1 cellular context compared by ENCODE assay signal in the genomic region with DNA sequence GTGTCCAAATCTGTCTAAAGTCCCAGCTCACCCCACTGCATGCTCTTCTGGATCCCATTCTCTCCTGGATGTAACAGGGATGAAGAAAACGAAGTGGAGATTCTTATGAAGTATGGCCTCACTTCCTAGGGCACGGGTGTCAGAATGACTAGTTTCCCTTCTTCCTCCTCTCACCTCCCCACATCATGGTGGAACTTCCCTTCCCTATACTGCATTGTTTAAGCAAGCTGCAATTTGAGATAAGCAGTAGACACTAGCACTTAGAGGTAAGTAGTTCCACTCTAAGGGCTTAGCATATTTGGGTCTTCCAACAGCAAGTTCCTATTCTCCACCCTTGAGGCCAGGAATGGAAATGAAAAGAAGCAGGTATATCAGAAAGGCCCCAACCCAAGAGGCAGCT.
TF ChIP-seq lines count a peak whose summit lies in the region.

No MANE protein-coding gene starts in this region.

TF ChIP-seq in K562, 482 proteins besides CTCF, POLR2A, EP300 and RAD21 (continued from another document and continues in another):
- no peak for TF ChIP-seq RBM15 (IDR thresholded peaks at IDR 0.05; ENCODE audit: insufficient read depth, low read length)
- no peak for TF ChIP-seq MTF1 (CRISPR knock-in tag; IDR thresholded peaks at IDR 0.05; ENCODE audit: borderline replicate concordance)
- TF ChIP-seq TSC22D4 (tag; IDR thresholded peaks at IDR 0.05) = no peak
- no peak for TF ChIP-seq ZNF785 (CRISPR knock-in tag; IDR thresholded peaks at IDR 0.05)
- no peak for TF ChIP-seq PRPF4 (IDR thresholded peaks at IDR 0.05; ENCODE audit: insufficient read depth, low read depth, low read length, poor library complexity, severe bottlenecking)
- TF ChIP-seq ZFP1 (CRISPR knock-in tag; IDR thresholded peaks at IDR 0.05) = no peak
- no peak for TF ChIP-seq MCM7 (IDR thresholded peaks at IDR 0.05)
- TF ChIP-seq ZNF584 (CRISPR knock-in tag; IDR thresholded peaks at IDR 0.05; ENCODE audit: low read depth) = no peak
- TF ChIP-seq, protein P1, sequence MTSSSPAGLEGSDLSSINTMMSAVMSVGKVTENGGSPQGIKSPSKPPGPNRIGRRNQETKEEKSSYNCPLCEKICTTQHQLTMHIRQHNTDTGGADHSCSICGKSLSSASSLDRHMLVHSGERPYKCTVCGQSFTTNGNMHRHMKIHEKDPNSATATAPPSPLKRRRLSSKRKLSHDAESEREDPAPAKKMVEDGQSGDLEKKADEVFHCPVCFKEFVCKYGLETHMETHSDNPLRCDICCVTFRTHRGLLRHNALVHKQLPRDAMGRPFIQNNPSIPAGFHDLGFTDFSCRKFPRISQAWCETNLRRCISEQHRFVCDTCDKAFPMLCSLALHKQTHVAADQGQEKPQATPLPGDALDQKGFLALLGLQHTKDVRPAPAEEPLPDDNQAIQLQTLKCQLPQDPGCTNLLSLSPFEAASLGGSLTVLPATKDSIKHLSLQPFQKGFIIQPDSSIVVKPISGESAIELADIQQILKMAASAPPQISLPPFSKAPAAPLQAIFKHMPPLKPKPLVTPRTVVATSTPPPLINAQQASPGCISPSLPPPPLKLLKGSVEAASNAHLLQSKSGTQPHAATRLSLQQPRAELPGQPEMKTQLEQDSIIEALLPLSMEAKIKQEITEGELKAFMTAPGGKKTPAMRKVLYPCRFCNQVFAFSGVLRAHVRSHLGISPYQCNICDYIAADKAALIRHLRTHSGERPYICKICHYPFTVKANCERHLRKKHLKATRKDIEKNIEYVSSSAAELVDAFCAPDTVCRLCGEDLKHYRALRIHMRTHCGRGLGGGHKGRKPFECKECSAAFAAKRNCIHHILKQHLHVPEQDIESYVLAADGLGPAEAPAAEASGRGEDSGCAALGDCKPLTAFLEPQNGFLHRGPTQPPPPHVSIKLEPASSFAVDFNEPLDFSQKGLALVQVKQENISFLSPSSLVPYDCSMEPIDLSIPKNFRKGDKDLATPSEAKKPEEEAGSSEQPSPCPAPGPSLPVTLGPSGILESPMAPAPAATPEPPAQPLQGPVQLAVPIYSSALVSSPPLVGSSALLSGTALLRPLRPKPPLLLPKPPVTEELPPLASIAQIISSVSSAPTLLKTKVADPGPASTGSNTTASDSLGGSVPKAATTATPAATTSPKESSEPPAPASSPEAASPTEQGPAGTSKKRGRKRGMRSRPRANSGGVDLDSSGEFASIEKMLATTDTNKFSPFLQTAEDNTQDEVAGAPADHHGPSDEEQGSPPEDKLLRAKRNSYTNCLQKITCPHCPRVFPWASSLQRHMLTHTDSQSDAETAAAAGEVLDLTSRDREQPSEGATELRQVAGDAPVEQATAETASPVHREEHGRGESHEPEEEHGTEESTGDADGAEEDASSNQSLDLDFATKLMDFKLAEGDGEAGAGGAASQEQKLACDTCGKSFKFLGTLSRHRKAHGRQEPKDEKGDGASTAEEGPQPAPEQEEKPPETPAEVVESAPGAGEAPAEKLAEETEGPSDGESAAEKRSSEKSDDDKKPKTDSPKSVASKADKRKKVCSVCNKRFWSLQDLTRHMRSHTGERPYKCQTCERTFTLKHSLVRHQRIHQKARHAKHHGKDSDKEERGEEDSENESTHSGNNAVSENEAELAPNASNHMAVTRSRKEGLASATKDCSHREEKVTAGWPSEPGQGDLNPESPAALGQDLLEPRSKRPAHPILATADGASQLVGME (CRISPR knock-in tag; IDR thresholded peaks at IDR 0.05) = no peak
- TF ChIP-seq HNRNPK (IDR thresholded peaks at IDR 0.05; ENCODE audit: low read depth, low read length, poor library complexity, severe bottlenecking) = no peak
- TF ChIP-seq ESRRA (IDR thresholded peaks at IDR 0.05; ENCODE audit: borderline replicate concordance, low read depth) = no peak
- TF ChIP-seq SREBF1 (IDR thresholded peaks at IDR 0.05; ENCODE audit: borderline replicate concordance, low read depth, low read length) = no peak
- TF ChIP-seq KAT7 (CRISPR knock-in tag; IDR thresholded peaks at IDR 0.05; ENCODE audit: borderline replicate concordance) = no peak
- TF ChIP-seq L3MBTL2 (IDR thresholded peaks at IDR 0.05) = peak; percentile 33; the same call in 1 of the 2 replicates
- TF ChIP-seq, protein P2, sequence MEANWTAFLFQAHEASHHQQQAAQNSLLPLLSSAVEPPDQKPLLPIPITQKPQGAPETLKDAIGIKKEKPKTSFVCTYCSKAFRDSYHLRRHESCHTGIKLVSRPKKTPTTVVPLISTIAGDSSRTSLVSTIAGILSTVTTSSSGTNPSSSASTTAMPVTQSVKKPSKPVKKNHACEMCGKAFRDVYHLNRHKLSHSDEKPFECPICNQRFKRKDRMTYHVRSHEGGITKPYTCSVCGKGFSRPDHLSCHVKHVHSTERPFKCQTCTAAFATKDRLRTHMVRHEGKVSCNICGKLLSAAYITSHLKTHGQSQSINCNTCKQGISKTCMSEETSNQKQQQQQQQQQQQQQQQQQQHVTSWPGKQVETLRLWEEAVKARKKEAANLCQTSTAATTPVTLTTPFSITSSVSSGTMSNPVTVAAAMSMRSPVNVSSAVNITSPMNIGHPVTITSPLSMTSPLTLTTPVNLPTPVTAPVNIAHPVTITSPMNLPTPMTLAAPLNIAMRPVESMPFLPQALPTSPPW (CRISPR knock-in tag; IDR thresholded peaks at IDR 0.05) = no peak
- TF ChIP-seq, protein P3, sequence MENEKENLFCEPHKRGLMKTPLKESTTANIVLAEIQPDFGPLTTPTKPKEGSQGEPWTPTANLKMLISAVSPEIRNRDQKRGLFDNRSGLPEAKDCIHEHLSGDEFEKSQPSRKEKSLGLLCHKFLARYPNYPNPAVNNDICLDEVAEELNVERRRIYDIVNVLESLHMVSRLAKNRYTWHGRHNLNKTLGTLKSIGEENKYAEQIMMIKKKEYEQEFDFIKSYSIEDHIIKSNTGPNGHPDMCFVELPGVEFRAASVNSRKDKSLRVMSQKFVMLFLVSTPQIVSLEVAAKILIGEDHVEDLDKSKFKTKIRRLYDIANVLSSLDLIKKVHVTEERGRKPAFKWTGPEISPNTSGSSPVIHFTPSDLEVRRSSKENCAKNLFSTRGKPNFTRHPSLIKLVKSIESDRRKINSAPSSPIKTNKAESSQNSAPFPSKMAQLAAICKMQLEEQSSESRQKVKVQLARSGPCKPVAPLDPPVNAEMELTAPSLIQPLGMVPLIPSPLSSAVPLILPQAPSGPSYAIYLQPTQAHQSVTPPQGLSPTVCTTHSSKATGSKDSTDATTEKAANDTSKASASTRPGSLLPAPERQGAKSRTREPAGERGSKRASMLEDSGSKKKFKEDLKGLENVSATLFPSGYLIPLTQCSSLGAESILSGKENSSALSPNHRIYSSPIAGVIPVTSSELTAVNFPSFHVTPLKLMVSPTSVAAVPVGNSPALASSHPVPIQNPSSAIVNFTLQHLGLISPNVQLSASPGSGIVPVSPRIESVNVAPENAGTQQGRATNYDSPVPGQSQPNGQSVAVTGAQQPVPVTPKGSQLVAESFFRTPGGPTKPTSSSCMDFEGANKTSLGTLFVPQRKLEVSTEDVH (IDR thresholded peaks at IDR 0.05; ENCODE audit: low read depth, partially characterized antibody) = no peak
- TF ChIP-seq NFATC3 (IDR thresholded peaks at IDR 0.05) = no peak
- TF ChIP-seq PML (IDR thresholded peaks at IDR 0.05; ENCODE audit: low read length) = peak; percentile 59; the same call in 1 of the 2 replicates
- 0 out of 4 replicates have a peak, but pooled peaks of 1 of the 2 experiments have one; percentile 41 for TF ChIP-seq ARNT (IDR thresholded peaks at IDR 0.05)
- TF ChIP-seq CBFA2T2 (conservative IDR thresholded peaks at IDR 0.05) = peak; percentile 57
- no peak for TF ChIP-seq ZFP30 (CRISPR knock-in tag; IDR thresholded peaks at IDR 0.05; ENCODE audit: borderline replicate concordance)
- TF ChIP-seq, protein P4, sequence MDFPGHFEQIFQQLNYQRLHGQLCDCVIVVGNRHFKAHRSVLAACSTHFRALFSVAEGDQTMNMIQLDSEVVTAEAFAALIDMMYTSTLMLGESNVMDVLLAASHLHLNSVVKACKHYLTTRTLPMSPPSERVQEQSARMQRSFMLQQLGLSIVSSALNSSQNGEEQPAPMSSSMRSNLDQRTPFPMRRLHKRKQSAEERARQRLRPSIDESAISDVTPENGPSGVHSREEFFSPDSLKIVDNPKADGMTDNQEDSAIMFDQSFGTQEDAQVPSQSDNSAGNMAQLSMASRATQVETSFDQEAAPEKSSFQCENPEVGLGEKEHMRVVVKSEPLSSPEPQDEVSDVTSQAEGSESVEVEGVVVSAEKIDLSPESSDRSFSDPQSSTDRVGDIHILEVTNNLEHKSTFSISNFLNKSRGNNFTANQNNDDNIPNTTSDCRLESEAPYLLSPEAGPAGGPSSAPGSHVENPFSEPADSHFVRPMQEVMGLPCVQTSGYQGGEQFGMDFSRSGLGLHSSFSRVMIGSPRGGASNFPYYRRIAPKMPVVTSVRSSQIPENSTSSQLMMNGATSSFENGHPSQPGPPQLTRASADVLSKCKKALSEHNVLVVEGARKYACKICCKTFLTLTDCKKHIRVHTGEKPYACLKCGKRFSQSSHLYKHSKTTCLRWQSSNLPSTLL (IDR thresholded peaks at IDR 0.05) = no peak
- TF ChIP-seq, protein P5, sequence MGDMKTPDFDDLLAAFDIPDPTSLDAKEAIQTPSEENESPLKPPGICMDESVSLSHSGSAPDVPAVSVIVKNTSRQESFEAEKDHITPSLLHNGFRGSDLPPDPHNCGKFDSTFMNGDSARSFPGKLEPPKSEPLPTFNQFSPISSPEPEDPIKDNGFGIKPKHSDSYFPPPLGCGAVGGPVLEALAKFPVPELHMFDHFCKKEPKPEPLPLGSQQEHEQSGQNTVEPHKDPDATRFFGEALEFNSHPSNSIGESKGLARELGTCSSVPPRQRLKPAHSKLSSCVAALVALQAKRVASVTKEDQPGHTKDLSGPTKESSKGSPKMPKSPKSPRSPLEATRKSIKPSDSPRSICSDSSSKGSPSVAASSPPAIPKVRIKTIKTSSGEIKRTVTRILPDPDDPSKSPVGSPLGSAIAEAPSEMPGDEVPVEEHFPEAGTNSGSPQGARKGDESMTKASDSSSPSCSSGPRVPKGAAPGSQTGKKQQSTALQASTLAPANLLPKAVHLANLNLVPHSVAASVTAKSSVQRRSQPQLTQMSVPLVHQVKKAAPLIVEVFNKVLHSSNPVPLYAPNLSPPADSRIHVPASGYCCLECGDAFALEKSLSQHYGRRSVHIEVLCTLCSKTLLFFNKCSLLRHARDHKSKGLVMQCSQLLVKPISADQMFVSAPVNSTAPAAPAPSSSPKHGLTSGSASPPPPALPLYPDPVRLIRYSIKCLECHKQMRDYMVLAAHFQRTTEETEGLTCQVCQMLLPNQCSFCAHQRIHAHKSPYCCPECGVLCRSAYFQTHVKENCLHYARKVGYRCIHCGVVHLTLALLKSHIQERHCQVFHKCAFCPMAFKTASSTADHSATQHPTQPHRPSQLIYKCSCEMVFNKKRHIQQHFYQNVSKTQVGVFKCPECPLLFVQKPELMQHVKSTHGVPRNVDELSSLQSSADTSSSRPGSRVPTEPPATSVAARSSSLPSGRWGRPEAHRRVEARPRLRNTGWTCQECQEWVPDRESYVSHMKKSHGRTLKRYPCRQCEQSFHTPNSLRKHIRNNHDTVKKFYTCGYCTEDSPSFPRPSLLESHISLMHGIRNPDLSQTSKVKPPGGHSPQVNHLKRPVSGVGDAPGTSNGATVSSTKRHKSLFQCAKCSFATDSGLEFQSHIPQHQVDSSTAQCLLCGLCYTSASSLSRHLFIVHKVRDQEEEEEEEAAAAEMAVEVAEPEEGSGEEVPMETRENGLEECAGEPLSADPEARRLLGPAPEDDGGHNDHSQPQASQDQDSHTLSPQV (IDR thresholded peaks at IDR 0.05) = peak; percentile 55; the same call in 1 of the 2 replicates
- TF ChIP-seq, protein P6, sequence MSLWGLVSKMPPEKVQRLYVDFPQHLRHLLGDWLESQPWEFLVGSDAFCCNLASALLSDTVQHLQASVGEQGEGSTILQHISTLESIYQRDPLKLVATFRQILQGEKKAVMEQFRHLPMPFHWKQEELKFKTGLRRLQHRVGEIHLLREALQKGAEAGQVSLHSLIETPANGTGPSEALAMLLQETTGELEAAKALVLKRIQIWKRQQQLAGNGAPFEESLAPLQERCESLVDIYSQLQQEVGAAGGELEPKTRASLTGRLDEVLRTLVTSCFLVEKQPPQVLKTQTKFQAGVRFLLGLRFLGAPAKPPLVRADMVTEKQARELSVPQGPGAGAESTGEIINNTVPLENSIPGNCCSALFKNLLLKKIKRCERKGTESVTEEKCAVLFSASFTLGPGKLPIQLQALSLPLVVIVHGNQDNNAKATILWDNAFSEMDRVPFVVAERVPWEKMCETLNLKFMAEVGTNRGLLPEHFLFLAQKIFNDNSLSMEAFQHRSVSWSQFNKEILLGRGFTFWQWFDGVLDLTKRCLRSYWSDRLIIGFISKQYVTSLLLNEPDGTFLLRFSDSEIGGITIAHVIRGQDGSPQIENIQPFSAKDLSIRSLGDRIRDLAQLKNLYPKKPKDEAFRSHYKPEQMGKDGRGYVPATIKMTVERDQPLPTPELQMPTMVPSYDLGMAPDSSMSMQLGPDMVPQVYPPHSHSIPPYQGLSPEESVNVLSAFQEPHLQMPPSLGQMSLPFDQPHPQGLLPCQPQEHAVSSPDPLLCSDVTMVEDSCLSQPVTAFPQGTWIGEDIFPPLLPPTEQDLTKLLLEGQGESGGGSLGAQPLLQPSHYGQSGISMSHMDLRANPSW (CRISPR knock-in tag; IDR thresholded peaks at IDR 0.05) = no peak
- no peak for TF ChIP-seq SIN3A (IDR thresholded peaks at IDR 0.05; ENCODE audit: borderline replicate concordance in 2 of 2, control insufficient read depth in 1 of 2, low read depth in 2 of 2, low read length in 2 of 2)
- TF ChIP-seq ZNF644 (tag; IDR thresholded peaks at IDR 0.05; ENCODE audit: low read depth) = peak; percentile 78; the same call in 1 of the 2 replicates
- TF ChIP-seq PHF20 (IDR thresholded peaks at IDR 0.05; ENCODE audit: partially characterized antibody) = no peak
- TF ChIP-seq, protein P7, sequence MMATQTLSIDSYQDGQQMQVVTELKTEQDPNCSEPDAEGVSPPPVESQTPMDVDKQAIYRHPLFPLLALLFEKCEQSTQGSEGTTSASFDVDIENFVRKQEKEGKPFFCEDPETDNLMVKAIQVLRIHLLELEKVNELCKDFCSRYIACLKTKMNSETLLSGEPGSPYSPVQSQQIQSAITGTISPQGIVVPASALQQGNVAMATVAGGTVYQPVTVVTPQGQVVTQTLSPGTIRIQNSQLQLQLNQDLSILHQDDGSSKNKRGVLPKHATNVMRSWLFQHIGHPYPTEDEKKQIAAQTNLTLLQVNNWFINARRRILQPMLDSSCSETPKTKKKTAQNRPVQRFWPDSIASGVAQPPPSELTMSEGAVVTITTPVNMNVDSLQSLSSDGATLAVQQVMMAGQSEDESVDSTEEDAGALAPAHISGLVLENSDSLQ (IDR thresholded peaks at IDR 0.05) = no peak
- TF ChIP-seq, protein P8, sequence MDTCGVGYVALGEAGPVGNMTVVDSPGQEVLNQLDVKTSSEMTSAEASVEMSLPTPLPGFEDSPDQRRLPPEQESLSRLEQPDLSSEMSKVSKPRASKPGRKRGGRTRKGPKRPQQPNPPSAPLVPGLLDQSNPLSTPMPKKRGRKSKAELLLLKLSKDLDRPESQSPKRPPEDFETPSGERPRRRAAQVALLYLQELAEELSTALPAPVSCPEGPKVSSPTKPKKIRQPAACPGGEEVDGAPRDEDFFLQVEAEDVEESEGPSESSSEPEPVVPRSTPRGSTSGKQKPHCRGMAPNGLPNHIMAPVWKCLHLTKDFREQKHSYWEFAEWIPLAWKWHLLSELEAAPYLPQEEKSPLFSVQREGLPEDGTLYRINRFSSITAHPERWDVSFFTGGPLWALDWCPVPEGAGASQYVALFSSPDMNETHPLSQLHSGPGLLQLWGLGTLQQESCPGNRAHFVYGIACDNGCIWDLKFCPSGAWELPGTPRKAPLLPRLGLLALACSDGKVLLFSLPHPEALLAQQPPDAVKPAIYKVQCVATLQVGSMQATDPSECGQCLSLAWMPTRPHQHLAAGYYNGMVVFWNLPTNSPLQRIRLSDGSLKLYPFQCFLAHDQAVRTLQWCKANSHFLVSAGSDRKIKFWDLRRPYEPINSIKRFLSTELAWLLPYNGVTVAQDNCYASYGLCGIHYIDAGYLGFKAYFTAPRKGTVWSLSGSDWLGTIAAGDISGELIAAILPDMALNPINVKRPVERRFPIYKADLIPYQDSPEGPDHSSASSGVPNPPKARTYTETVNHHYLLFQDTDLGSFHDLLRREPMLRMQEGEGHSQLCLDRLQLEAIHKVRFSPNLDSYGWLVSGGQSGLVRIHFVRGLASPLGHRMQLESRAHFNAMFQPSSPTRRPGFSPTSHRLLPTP (IDR thresholded peaks at IDR 0.05; ENCODE audit: borderline replicate concordance, extremely low read depth, insufficient read length) = no peak
- TF ChIP-seq FOXJ2 (tag; IDR thresholded peaks at IDR 0.05) = no peak; the same call in 1 of the 2 replicates
